ENCODE assay signal across 8 cellular contexts in genomic region chr15:101980206-101980910, GRCh38.
DNase-seq lines count a peak whose midpoint lies in the region; ATAC-seq and TF ChIP-seq lines count a peak whose summit lies in the region.
"Not testable (repeated sequence)": the region's sequence is repeated elsewhere in the genome, so short reads cannot be mapped to it uniquely, and the experiment has no call there.

No MANE protein-coding gene starts in this region.

- not testable (repeated sequence) for H3K27me3 Mint-ChIP-seq in WTC11 (ENCODE audit: low read depth); endodermal cell (ENCODE audit: insufficient read depth)

- not testable (repeated sequence) for H3K27ac ChIP-seq in MM.1S (ENCODE audit: low read length); endodermal cell (ENCODE audit: low read depth, low read length)

- H3K9ac ChIP-seq in MM.1S (ENCODE audit: low read length); endodermal cell (ENCODE audit: extremely low read depth, low read length, poor library complexity, severe bottlenecking): not testable (repeated sequence)

- POLR2A ChIA-PET in WTC11 (lab: Charles Lee) = not testable (repeated sequence)

- not testable (repeated sequence) for ATAC-seq in WTC11
- peak; percentile 53 for ATAC-seq in left colon

- not testable (repeated sequence) for H4K20me1 ChIP-seq in MM.1S (ENCODE audit: insufficient read depth, low read length)

- not testable (repeated sequence) for H3K9me2 ChIP-seq in MM.1S (replicated peaks; ENCODE audit: insufficient read depth, low read length)

- intact Hi-C loops in left colon (cut with DNase I, micrococcal nuclease); posterior vena cava (cut with DNase I): not testable (repeated sequence)

- not testable (repeated sequence) for H3K36me3 ChIP-seq in MM.1S (replicated peaks; ENCODE audit: insufficient read depth, low read length); endodermal cell (ENCODE audit: control insufficient read depth, insufficient read depth, low read length)

- CTCF ChIA-PET in WTC11 (lab: Charles Lee) = not testable (repeated sequence)

- H3K9me3 Mint-ChIP-seq in WTC11, endodermal cell: not testable (repeated sequence)

- not testable (repeated sequence) for H3K79me2 ChIP-seq in MM.1S (ENCODE audit: low read length)

- not testable (repeated sequence) for H2AFZ ChIP-seq in MM.1S (ENCODE audit: low read length)

- peak overlapping the region; percentile 56; the same call in 1 of the 2 replicates for H3K4me3 ChIP-seq in GM08714 (ENCODE audit: low read length)
- H3K4me3 ChIP-seq in MM.1S (ENCODE audit: low read length); endodermal cell (ENCODE audit: low read length): not testable (repeated sequence)

- not testable (repeated sequence) for H3K4me1 Mint-ChIP-seq in WTC11, endodermal cell

- DNase-seq in MM.1S = peak; percentile 14
- peak; percentile 42 for DNase-seq in WTC11 (ENCODE audit: low spot score)
- DNase-seq in activated gamma-delta T cell treated with Interleukin-2 at 50 U/mL for 16 hours = peak; percentile 4
- DNase-seq in endodermal cell = peak; percentile 29
- peak in 1 of 2 donors; percentile 12 for DNase-seq in left colon
- peak; percentile 85 for DNase-seq in posterior vena cava (ENCODE audit: low spot score)
- DNase-seq in ureter (ENCODE audit: low spot score) = peak; percentile 50

- not testable (repeated sequence) for H3K27ac Mint-ChIP-seq in WTC11, endodermal cell

- not testable (repeated sequence) for H3K27me3 ChIP-seq in MM.1S (replicated peaks; ENCODE audit: insufficient read depth, low read length); endodermal cell (ENCODE audit: control insufficient read depth, insufficient read depth, low read length, poor library complexity, severe bottlenecking)

- H3K36me3 Mint-ChIP-seq in WTC11; endodermal cell (ENCODE audit: low read depth): not testable (repeated sequence)

- not testable (repeated sequence) for H3K4me1 ChIP-seq in MM.1S (ENCODE audit: low read length); endodermal cell (ENCODE audit: control insufficient read depth, insufficient read depth, low read length)

- WGBS in endodermal cell (ENCODE audit: insufficient coverage in 1 of 2, insufficient read length in 1 of 2), 2 experiments = 90 to 94% methylated on average over 45 to 53 of the region's 53 CpGs

- H3F3A ChIP-seq in MM.1S (ENCODE audit: insufficient read depth, low read length) = not testable (repeated sequence)

- not testable (repeated sequence) for H3K9me3 ChIP-seq in MM.1S (replicated peaks; ENCODE audit: insufficient read depth, low read length); endodermal cell (ENCODE audit: control insufficient read depth, low read length)

- not testable (repeated sequence) for H3K4me3 Mint-ChIP-seq in WTC11, endodermal cell

- TF ChIP-seq CTCF in MM.1S (IDR thresholded peaks at IDR 0.05; ENCODE audit: low read length); WTC11 (IDR thresholded peaks at IDR 0.05); endodermal cell (conservative IDR thresholded peaks at IDR 0.05): not testable (repeated sequence)

- H3K4me2 ChIP-seq in MM.1S (ENCODE audit: low read depth, low read length) = not testable (repeated sequence)
